ENCODE assay signal across 25 cellular contexts in the genomic region with DNA sequence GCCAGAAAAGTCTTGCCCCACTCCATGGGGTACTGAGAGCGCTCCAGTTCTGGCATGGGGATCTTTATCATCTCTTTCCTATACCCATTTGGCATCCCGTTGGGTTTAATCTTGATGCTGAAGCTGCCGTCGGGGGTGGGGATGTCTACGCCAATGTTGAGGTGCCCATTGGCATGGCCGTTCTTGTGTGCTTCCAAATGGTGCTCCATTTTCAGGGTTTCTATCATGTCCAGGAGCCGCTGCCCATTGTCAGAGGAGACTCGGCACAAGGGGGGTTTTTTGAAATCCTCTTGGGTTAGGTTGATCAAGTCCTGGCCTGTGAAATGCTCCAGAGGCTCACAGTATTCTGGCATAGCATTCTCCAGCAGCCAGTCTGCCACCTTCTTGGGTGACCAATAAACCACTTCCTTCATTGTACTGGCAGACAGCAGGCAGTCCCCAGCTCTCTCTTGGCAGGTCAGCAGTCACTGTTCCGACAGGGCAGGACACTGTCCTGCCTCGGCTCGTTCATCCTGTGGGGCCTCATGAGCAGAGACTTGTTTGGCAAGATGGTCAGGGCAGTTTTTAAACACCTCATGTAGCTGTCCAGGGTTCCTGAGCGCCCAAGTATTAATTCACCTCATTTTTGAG.
"Had no signal": no experiment of that assay in that cellular context is flagged by ENCODE, and none has a peak within 500 bp of the region (broad histone marks: within the 10 kb centered on the region; RNA-seq: fewer than 3 reads in every experiment).

No MANE protein-coding gene starts in this region.

- H3K4me3 Mint-ChIP-seq: naive thymus-derived CD8-positive, alpha-beta T cell; nephron progenitor cell; neural progenitor cell; stimulated activated memory B cell treated with anti-CD40 and anti-IgM and Interleukin-4, amounts not matched to agents 10 μg/mL and 1 μg/mL and 100 μg/mL, for 72 hours; stimulated activated naive CD8-positive, alpha-beta T cell treated with anti-CD3 and anti-CD28 coated beads, Interleukin-15, amount 100 ng/mL, for 72 hours; type B pancreatic cell had no signal

- ATAC-seq: naive thymus-derived CD8-positive, alpha-beta T cell; right lobe of liver; stimulated activated memory B cell treated with anti-CD40 and anti-IgM and Interleukin-4, amounts not matched to agents 10 μg/mL and 1 μg/mL and 100 μg/mL, for 72 hours; stimulated activated naive CD8-positive, alpha-beta T cell treated with anti-CD3 and anti-CD28 coated beads, Interleukin-15, amount 100 ng/mL, for 72 hours had no signal

- H2AFZ ChIP-seq: hepatocyte, neural progenitor cell, parathyroid adenoma had no signal

- H3K4me2 ChIP-seq: hepatocyte, neural progenitor cell, smooth muscle cell had no signal

- H3K27me3 ChIP-seq: hepatocyte, neural progenitor cell, neutrophil, right atrium auricular region, right lobe of liver, tibial nerve, uterus had no signal

- H3K9me3 ChIP-seq: neutrophil, right lobe of liver, uterus had no signal

- H3K4me1 ChIP-seq: neural progenitor cell, uterus had no signal

- H3K27me3 Mint-ChIP-seq: naive thymus-derived CD8-positive, alpha-beta T cell; progenitor cell of endocrine pancreas; stimulated activated memory B cell treated with anti-CD40 and anti-IgM and Interleukin-4, amounts not matched to agents 10 μg/mL and 1 μg/mL and 100 μg/mL, for 72 hours; stimulated activated naive CD8-positive, alpha-beta T cell treated with anti-CD3 and anti-CD28 coated beads, Interleukin-15, amount 100 ng/mL, for 72 hours; type B pancreatic cell had no signal

- H3K4me1 Mint-ChIP-seq: nephron progenitor cell, neural progenitor cell had no signal

- H3K27ac Mint-ChIP-seq: naive thymus-derived CD8-positive, alpha-beta T cell; nephron progenitor cell; neural progenitor cell; progenitor cell of endocrine pancreas; stimulated activated memory B cell treated with anti-CD40 and anti-IgM and Interleukin-4, amounts not matched to agents 10 μg/mL and 1 μg/mL and 100 μg/mL, for 72 hours; stimulated activated naive CD8-positive, alpha-beta T cell treated with anti-CD3 and anti-CD28 coated beads, Interleukin-15, amount 100 ng/mL, for 72 hours; type B pancreatic cell had no signal

- H3K27ac ChIP-seq: hepatocyte, left ventricle myocardium inferior, neural progenitor cell, neutrophil, parathyroid adenoma, right atrium auricular region, right lobe of liver, tibial nerve, uterus had no signal

- H3K9ac ChIP-seq: neural progenitor cell, parathyroid adenoma had no signal

- H3K9me3 Mint-ChIP-seq: stimulated activated memory B cell treated with anti-CD40 and anti-IgM and Interleukin-4, amounts not matched to agents 10 μg/mL and 1 μg/mL and 100 μg/mL, for 72 hours; type B pancreatic cell had no signal

- H3K4me3 ChIP-seq: hepatocyte, left ventricle myocardium inferior, neural progenitor cell, right atrium auricular region, right lobe of liver, smooth muscle cell, tibial nerve, uterus had no signal

- H3K36me3 ChIP-seq: neural progenitor cell, uterus had no signal

- DNase-seq: islet precursor cell; left ventricle myocardium inferior; mesenchymal stem cell; naive thymus-derived CD8-positive, alpha-beta T cell; nephron progenitor cell; occipital lobe; right lobe of liver; stimulated activated CD4-positive, alpha-beta T cell treated with anti-CD3 and anti-CD28 coated beads, Interleukin-1b, Interleukin-23, amount 100 ng/mL, for 48 hours; stimulated activated CD4-positive, alpha-beta T cell treated with anti-CD3 and anti-CD28 coated beads, Interleukin-2, amount 100 ng/mL, for 48 hours; stimulated activated CD4-positive, alpha-beta T cell treated with anti-CD3 and anti-CD28 coated beads, Interleukin-4, amount 100 ng/mL, for 4 hours; stimulated activated CD8-positive, alpha-beta memory T cell treated with anti-CD3 and anti-CD28 coated beads, Interleukin-4, amount 100 ng/mL, for 48 hours; stimulated activated naive CD4-positive, alpha-beta T cell treated with Interleukin-2 at 50 U/mL for 16 hours; stimulated activated naive CD8-positive, alpha-beta T cell treated with anti-CD3 and anti-CD28 coated beads, Interleukin-15, amount 100 ng/mL, for 72 hours; substantia nigra; uterus had no signal
